Comparison of ENCODE assay signal across 18 cellular contexts in the genomic region with DNA sequence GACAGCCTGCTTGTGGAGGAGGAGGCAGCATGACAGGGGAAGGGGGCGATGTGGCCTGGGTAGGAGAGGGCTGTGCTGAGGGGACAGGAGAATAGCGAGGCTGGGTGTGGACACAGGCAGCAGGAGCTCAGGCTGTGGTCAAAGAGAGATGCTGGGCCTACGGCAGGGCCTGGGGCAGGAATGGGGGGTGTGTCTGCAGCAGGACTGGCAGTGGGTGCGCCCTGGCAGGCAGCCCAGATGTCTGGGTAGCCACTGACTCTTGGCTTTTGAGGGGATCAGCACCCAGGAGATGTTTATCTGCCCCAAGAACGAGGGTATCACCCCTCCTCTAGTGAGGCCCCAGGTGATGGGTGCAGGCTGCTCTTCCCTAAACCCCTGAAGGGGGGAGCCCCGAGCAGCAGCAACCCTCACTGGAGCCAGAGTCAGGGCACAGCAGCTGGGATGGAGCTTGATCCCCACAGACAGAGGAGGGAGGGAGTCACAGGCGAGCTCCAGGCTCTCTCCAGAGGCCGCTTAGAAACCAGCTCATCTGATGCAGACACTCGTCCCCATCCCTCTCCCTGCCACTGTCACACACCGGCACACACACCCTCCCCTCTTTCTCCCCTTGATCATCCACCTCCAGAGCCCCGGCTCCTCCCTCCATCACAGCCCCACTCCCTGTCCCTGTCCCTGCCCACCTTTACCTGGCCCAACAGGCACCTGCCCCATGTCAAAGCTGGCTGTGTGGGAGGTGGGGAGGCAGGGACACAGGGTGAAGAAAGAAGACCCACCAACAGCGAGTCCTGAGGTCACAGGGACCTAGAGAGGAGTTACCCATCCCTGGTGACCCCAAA. TPM values are rescaled to one million over a fixed set of nuclear protein-coding genes. Genes with fewer than 3 reads are reported as not detected.
DNase-seq lines count a peak whose midpoint lies in the region; ATAC-seq, FAIRE-seq and TF ChIP-seq lines count a peak whose summit lies in the region.
"Had no signal": no experiment of that assay in that cellular context is flagged by ENCODE, and none has a peak within 500 bp of the region (broad histone marks: within the 10 kb centered on the region; RNA-seq: fewer than 3 reads in every experiment).

No MANE protein-coding gene starts in this region.

- H3K27ac ChIP-seq in right cardiac atrium (ENCODE audit: low read length) (no peak overlapping the region), heart right ventricle (no peak overlapping the region), aorta (ENCODE audit: low read depth in 1 of 2, low read length in 2 of 2) (no peak overlapping the region)
- H3K27ac ChIP-seq: parathyroid adenoma had no signal

- H3K9me3 ChIP-seq in right cardiac atrium (ENCODE audit: control insufficient read depth, low read length) (no peaks in the 10 kb centered on the region), heart right ventricle (no peaks in the 10 kb centered on the region), aorta (ENCODE audit: control insufficient read depth, low read length) (no peaks in the 10 kb centered on the region)
- H3K9me3 ChIP-seq: ascending aorta had no signal

- H3K4me1 ChIP-seq in right cardiac atrium (ENCODE audit: control insufficient read depth, insufficient read depth, low read length) (peaks cover 6% of the 10 kb centered on the region), heart right ventricle (peaks cover 9 to 37% (median 23%) of the 10 kb centered on the region in 9 donors), aorta (ENCODE audit: control insufficient read depth in 1 of 2, insufficient read depth in 2 of 2, low read length in 2 of 2) (no peaks in the 10 kb centered on the region)
- H3K4me1 ChIP-seq: parathyroid adenoma had no signal

- DNase-seq in right cardiac atrium (peak in 2 of 3 donors; percentile 58 to 68), heart right ventricle (no peak), SW480 (ENCODE audit: low spot score) (peak; percentile 33), islet precursor cell (peak; percentile 51), aorta (peak in 1 of 2 donors; percentile 71), globus pallidus (ENCODE audit: low spot score) (no peak), H54 (ENCODE audit: insufficient read length, low spot score) (no peak)
- DNase-seq: activated CD4-positive, alpha-beta T cell treated with anti-CD3 and anti-CD28 coated beads, Interleukin-2, amount 50 U/mL, for 48 hours; activated effector memory CD4-positive, alpha-beta T cell treated with anti-CD3 and anti-CD28 coated beads, Interleukin-2, amount 50 U/mL, for 16 hours; C1 segment of cervical spinal cord; NCI-H2029 treated with DMSO at 0.1 percent for 48 hours; NCI-H774; T-helper 9 cell had no signal

- WGBS in right cardiac atrium = 82% methylated on average over 12 of the region's 12 CpGs
- WGBS in heart right ventricle, 2 donors = 87 to 89% methylated on average over 11 to 12 of the region's 12 CpGs
- WGBS in aorta, 2 donors = 58 to 62% methylated on average over 12 of the region's 12 CpGs

- FAIRE-seq in H54 (lab: Jason Lieb, UNC) = no peak

- no peak for ATAC-seq in right cardiac atrium
- ATAC-seq in heart right ventricle = no peak
- ATAC-seq in aorta (ENCODE audit: low FRiP score) = peak; percentile 4
- no peak for ATAC-seq in HG03280 (IDR thresholded peaks at IDR 0.05; ENCODE audit: unreplicated experiment)

- TF ChIP-seq POLR2A in H54 (IDR thresholded peaks at IDR 0.05; ENCODE audit: low read depth, low read length) = no peak

- intact Hi-C loops in right cardiac atrium (cut with DNase I) (loop anchor here in 3 of 4 donors (5.0 to 10.0 kb wide), 3 partner anchors 48 to 248 kb away; no protein-coding TSS in a partner anchor), heart right ventricle (cut with DNase I) (loop anchor here in 9 of 10 donors (2.0 to 10.0 kb wide), 5 partner anchors 35 to 248 kb away; no protein-coding TSS in a partner anchor), aorta (cut with DNase I) (loop anchor here (5.0 kb wide), 1 partner anchor 245 kb away; no protein-coding TSS in a partner anchor)

- H3K36me3 ChIP-seq in heart right ventricle (no peaks in the 10 kb centered on the region), aorta (ENCODE audit: control insufficient read depth in 1 of 2, insufficient read depth in 2 of 2, low read length in 1 of 2) (no peaks in the 10 kb centered on the region)
- H3K36me3 ChIP-seq: ascending aorta had no signal

- no peaks in the 10 kb centered on the region for H3K27me3 ChIP-seq in right cardiac atrium (ENCODE audit: control insufficient read depth, insufficient read depth)
- peaks cover 0 to 11% (median 0%) of the 10 kb centered on the region in 7 donors for H3K27me3 ChIP-seq in heart right ventricle
- no peaks in the 10 kb centered on the region for H3K27me3 ChIP-seq in aorta (ENCODE audit: control insufficient read depth in 1 of 2, insufficient read depth in 2 of 2, low read length in 1 of 2)
- H3K27me3 ChIP-seq: ascending aorta had no signal

- H3K4me3 ChIP-seq in right cardiac atrium (ENCODE audit: low read length) (no peak overlapping the region), heart right ventricle (no peak overlapping the region), aorta (ENCODE audit: low read length in 2 of 2) (no peak overlapping the region)
- H3K4me3 ChIP-seq: ascending aorta had no signal

- no peak for TF ChIP-seq CTCF in heart right ventricle (IDR thresholded peaks at IDR 0.05)

RNA-seq across cellular contexts. Expression of a gene that starts 29.8 kb away (rescaled TPM):
- total RNA-seq in right cardiac atrium (100 to 1,000 TPM; 442 to 647 (median 536) TPM), heart right ventricle (100 to 1,000 TPM; 583 to 844 (median 738) TPM), aorta (1,000 to 10,000 TPM; 1,456 to 1,949 TPM)
- polyA plus RNA-seq in right cardiac atrium (243 TPM), heart right ventricle (100 to 1,000 TPM in 1 of 2 donors, 10 to 100 TPM in 1; 64.6 to 244 TPM), aorta (100 to 1,000 TPM; 303 to 404 TPM)

RNA-seq across cellular contexts. Expression of a gene that starts 36.5 kb away (rescaled TPM):
- total RNA-seq in right cardiac atrium (not detected), heart right ventricle (under 1 TPM in 1 of 10 donors, not detected in 9; 0.21 TPM), aorta (under 1 TPM; 0.39 to 0.45 TPM)
- polyA plus RNA-seq in right cardiac atrium (not detected), heart right ventricle (not detected), aorta (not detected)
- total RNA-seq: ascending aorta, HT-29, mesothelial cell of epicardium had no signal

Comparison
In these comparisons a context has a peak if more than half of its experiments do, and no peak if none do; other contexts are left out.
1. DNase-seq: peak in right cardiac atrium (2 of 3), SW480 (single experiment) and islet precursor cell (single experiment); none in heart right ventricle (0 of 2), globus pallidus (single experiment) and H54 (single experiment).